In the genomic region with DNA sequence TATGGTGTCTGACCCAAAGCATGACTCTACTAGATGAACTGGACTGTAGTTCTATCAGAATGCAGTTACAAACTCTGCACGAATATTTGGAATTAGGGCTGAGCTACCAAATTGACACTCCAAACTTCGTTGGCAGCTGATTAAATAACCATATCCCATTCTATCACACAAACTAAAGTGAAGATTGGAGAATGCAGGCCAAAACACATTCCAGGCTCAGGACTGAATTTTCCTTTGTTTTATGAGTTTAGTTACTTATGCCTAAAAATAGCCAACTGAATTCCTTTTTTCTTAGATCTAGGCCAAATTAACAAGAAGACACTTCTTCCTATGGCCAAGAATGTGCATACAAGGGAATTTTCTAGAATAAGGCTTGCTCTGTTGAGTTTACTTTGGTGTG, we compare ENCODE assay signal across 11 cellular contexts. TPM values are rescaled to one million over a fixed set of nuclear protein-coding genes. Genes with fewer than 3 reads are reported as not detected.
"Had no signal": no experiment of that assay in that cellular context is flagged by ENCODE, and none has a peak within 500 bp of the region (broad histone marks: within the 10 kb centered on the region; RNA-seq: fewer than 3 reads in every experiment).

No MANE protein-coding gene starts in this region.

- H3K9me3 Mint-ChIP-seq: HFFc6, IgD-negative memory B cell had no signal

- H3K4me2 ChIP-seq: KMS-11 had no signal

- DNase-seq: GM23248, GOT3, H7, HFFc6, KBM-7 had no signal

- H3K36me3 ChIP-seq: HAP-1 had no signal

- H3K4me3 ChIP-seq: GM23248, HAP-1 had no signal

- H3K27ac ChIP-seq: GM23248, HL-60, KMS-11 had no signal

- H3K4me1 ChIP-seq: HAP-1 had no signal

- H3K27ac Mint-ChIP-seq: HFFc6, IgD-negative memory B cell had no signal

- H3K9ac ChIP-seq: GM23248, KMS-11 had no signal

- ATAC-seq: HCT116, HepG2 had no signal

- H3K27me3 Mint-ChIP-seq: IgD-negative memory B cell had no signal

- FAIRE-seq: HepG2 had no signal

- H3K4me3 Mint-ChIP-seq: HFFc6, IgD-negative memory B cell had no signal

- H3K9me3 ChIP-seq: HAP-1 had no signal

- H2AFZ ChIP-seq: GM23248 had no signal

RNA-seq across cellular contexts. Expression of gene KIAA0408, which starts 9.7 kb away (rescaled TPM):
- total RNA-seq: HepG2 had no signal
